ENCODE assay signal across 8 cellular contexts in genomic region chr17:74972107-74972972, GRCh38. TPM values are rescaled to one million over a fixed set of nuclear protein-coding genes. Genes with fewer than 3 reads are reported as not detected.
A peak's percentile ranks its signal among the peaks of the same experiment; 100 is the strongest.
DNase-seq lines count a peak whose midpoint lies in the region; ATAC-seq and TF ChIP-seq lines count a peak whose summit lies in the region.

A gene with protein sequence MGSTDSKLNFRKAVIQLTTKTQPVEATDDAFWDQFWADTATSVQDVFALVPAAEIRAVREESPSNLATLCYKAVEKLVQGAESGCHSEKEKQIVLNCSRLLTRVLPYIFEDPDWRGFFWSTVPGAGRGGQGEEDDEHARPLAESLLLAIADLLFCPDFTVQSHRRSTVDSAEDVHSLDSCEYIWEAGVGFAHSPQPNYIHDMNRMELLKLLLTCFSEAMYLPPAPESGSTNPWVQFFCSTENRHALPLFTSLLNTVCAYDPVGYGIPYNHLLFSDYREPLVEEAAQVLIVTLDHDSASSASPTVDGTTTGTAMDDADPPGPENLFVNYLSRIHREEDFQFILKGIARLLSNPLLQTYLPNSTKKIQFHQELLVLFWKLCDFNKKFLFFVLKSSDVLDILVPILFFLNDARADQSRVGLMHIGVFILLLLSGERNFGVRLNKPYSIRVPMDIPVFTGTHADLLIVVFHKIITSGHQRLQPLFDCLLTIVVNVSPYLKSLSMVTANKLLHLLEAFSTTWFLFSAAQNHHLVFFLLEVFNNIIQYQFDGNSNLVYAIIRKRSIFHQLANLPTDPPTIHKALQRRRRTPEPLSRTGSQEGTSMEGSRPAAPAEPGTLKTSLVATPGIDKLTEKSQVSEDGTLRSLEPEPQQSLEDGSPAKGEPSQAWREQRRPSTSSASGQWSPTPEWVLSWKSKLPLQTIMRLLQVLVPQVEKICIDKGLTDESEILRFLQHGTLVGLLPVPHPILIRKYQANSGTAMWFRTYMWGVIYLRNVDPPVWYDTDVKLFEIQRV (minus strand): TSS chr17:74972759. CDS start chr17:74972656, 103 bp downstream.

- TF ChIP-seq POLR2A in HCT116 (IDR thresholded peaks at IDR 0.05; ENCODE audit: borderline replicate concordance, extremely low read depth, insufficient read depth, insufficient read length), result no peak

- peak within 1 kb of the TSS; percentile 56 for H3K4me3 ChIP-seq in A673 (ENCODE audit: low read depth, low read length, poor library complexity, severe bottlenecking)
- peak within 1 kb of the TSS; percentile 80 to 84 for H3K4me3 ChIP-seq in HCT116 (replicated peaks in 1 of 2; ENCODE audit: low read depth in 1 of 2, low read length in 2 of 2)
- H3K4me3 ChIP-seq in parathyroid adenoma (ENCODE audit: low read depth, low read length), result peak within 1 kb of the TSS; percentile 68
- peak within 1 kb of the TSS; percentile 78 for H3K4me3 ChIP-seq in thoracic aorta

- H3K27me3 ChIP-seq in A673 (replicated peaks; ENCODE audit: insufficient read depth, low read depth, low read length, poor library complexity) (peaks cover 5% of the 10 kb centered on the region), HCT116 (ENCODE audit: insufficient read depth, low read length) (no peaks in the 10 kb centered on the region), parathyroid adenoma (ENCODE audit: control insufficient read depth, insufficient read depth, low read length) (no peaks in the 10 kb centered on the region), thoracic aorta (replicated peaks; ENCODE audit: insufficient read depth) (no peaks in the 10 kb centered on the region)

- TF ChIP-seq RAD21 in HCT116 (IDR thresholded peaks at IDR 0.05; ENCODE audit: low read depth), result no peak

- H2AFZ ChIP-seq in HCT116 (ENCODE audit: low read depth, low read length, poor library complexity, severe bottlenecking), result peak within 1 kb of the TSS; percentile 87
- peak within 1 kb of the TSS; percentile 93 for H2AFZ ChIP-seq in parathyroid adenoma

- BruUV-seq in A673 (replicated peaks; lab: Mats Ljungman, UMichigan) (no TSS peak), HCT116 (replicated peaks; lab: Mats Ljungman, UMichigan) (no TSS peak)

- DNase-seq in A673 (ENCODE audit: low spot score) (peak; percentile 71), HCT116 (ENCODE audit: low read depth, low spot score) (no peak), SHP77 treated with DMSO at 0.1 percent for 48 hours (lab: John Stamatoyannopoulos, UW) (peak; percentile 52), cardiac septum (ENCODE audit: low spot score) (peak; percentile 83), thoracic aorta (ENCODE audit: low spot score) (no peak)
- DNase-seq in activated naive CD4-positive, alpha-beta T cell treated with anti-CD3 and anti-CD28 coated beads, Interleukin-2, amount 50 U/mL, for 72 hours (ENCODE audit: low spot score in 2 of 2), result peak in 1 of 2 donors; percentile 73

- intact Hi-C loops in A673 (cut with micrococcal nuclease; ENCODE audit: unreplicated experiment) (no loop called here), HCT116 (cut with micrococcal nuclease) (no loop called here), cardiac septum (cut with DNase I) (no loop called here)

- no peak within 1 kb of the TSS for H3K27ac ChIP-seq in A673 (ENCODE audit: low read depth, low read length, poor library complexity, severe bottlenecking)
- H3K27ac ChIP-seq in HCT116 (ENCODE audit: low read depth, low read length), result peak within 1 kb of the TSS; percentile 48; the same call in 1 of the 2 replicates
- H3K27ac ChIP-seq in parathyroid adenoma, result peak within 1 kb of the TSS; percentile 15
- no peak within 1 kb of the TSS for H3K27ac ChIP-seq in thoracic aorta

- ATAC-seq in HCT116 (peak; percentile 89), thoracic aorta (ENCODE audit: insufficient number of reproducible peaks, low FRiP score, low read depth) (no peak), GM21576 (IDR thresholded peaks at IDR 0.05; ENCODE audit: unreplicated experiment) (no peak)
- ATAC-seq in activated naive CD4-positive, alpha-beta T cell treated with anti-CD3 and anti-CD28 coated beads, Interleukin-2, amount 50 U/mL, for 72 hours, result peak; percentile 85 to 94

- H3K4me1 ChIP-seq in A673 (ENCODE audit: insufficient read depth, low read length, poor library complexity, severe bottlenecking) (no peaks in the 10 kb centered on the region), HCT116 (ENCODE audit: control insufficient read depth in 1 of 2, insufficient read depth in 2 of 2, low read length in 2 of 2) (peaks cover 36 to 39% of the 10 kb centered on the region in 2 experiments), parathyroid adenoma (peaks cover 3% of the 10 kb centered on the region), thoracic aorta (ENCODE audit: control insufficient read depth in 1 of 2, low read depth in 2 of 2) (peaks cover 0 to 10% of the 10 kb centered on the region in 2 donors)

- H3K27ac Mint-ChIP-seq in activated naive CD4-positive, alpha-beta T cell treated with anti-CD3 and anti-CD28 coated beads, Interleukin-2, amount 50 U/mL, for 72 hours, result no peak within 1 kb of the TSS

- H3K9me3 ChIP-seq in A673 (ENCODE audit: low read depth, low read length, poor library complexity, severe bottlenecking) (no peaks in the 10 kb centered on the region), HCT116 (ENCODE audit: control insufficient read depth in 1 of 2, insufficient read depth in 1 of 2, low read depth in 1 of 2, low read length in 2 of 2) (no peaks in the 10 kb centered on the region), parathyroid adenoma (ENCODE audit: control insufficient read depth, low read length) (no peaks in the 10 kb centered on the region), thoracic aorta (no peaks in the 10 kb centered on the region)

- no peak for TF ChIP-seq CTCF in A673 (conservative IDR thresholded peaks at IDR 0.05; ENCODE audit: low read depth, low read length)
- TF ChIP-seq CTCF in HCT116 (IDR thresholded peaks at IDR 0.05 in 2 of 3, conservative IDR thresholded peaks at IDR 0.05 in 1 of 3; ENCODE audit: borderline replicate concordance in 1 of 3, insufficient read depth in 1 of 3, low read depth in 2 of 3, low read length in 2 of 3), result no peak
- TF ChIP-seq CTCF in parathyroid adenoma (IDR thresholded peaks at IDR 0.05), result no peak
- TF ChIP-seq CTCF in thoracic aorta (IDR thresholded peaks at IDR 0.05), result no peak

- H3K4me2 ChIP-seq in HCT116 (ENCODE audit: low read length) (peak within 1 kb of the TSS; percentile 98), parathyroid adenoma (ENCODE audit: low read length) (peak within 1 kb of the TSS; percentile 88)

- H3K36me3 ChIP-seq in A673 (ENCODE audit: insufficient read depth, low read length, poor library complexity, severe bottlenecking) (no peaks in the 10 kb centered on the region), HCT116 (ENCODE audit: control insufficient read depth in 1 of 2, insufficient read depth in 2 of 2, low read length in 2 of 2) (no peaks in the 10 kb centered on the region), parathyroid adenoma (ENCODE audit: control insufficient read depth, insufficient read depth, low read length) (no peaks in the 10 kb centered on the region), thoracic aorta (no peaks in the 10 kb centered on the region)

- H3K79me2 ChIP-seq in HCT116 (ENCODE audit: insufficient read depth, low read length), result no peaks in the 10 kb centered on the region
- H3K79me2 ChIP-seq in parathyroid adenoma, result peaks cover 6% of the 10 kb centered on the region

- H3K9ac ChIP-seq in HCT116 (ENCODE audit: low read length), result peak within 1 kb of the TSS; percentile 69
- peak within 1 kb of the TSS; percentile 84 for H3K9ac ChIP-seq in parathyroid adenoma

- H4K20me1 ChIP-seq in HCT116 (ENCODE audit: insufficient read depth), result no peaks in the 10 kb centered on the region

- RAD21 ChIA-PET in HCT116 (lab: Charles Lee; ENCODE audit: low non-redundant PET in 1 of 2, low total read pairs in 2 of 2, uncharacterized antibody in 2 of 2, unreplicated experiment in 2 of 2), result interaction anchor here (1.0 kb wide), 2 partner anchors 11 to 19 kb away, joined by 3 read pairs; no protein-coding TSS in a partner anchor

- no peaks in the 10 kb centered on the region for H3K36me3 Mint-ChIP-seq in activated naive CD4-positive, alpha-beta T cell treated with anti-CD3 and anti-CD28 coated beads, Interleukin-2, amount 50 U/mL, for 72 hours

- CTCF ChIA-PET in A673 (lab: Charles Lee) (interaction anchor here (0.6 to 1.2 kb wide), 3 partner anchors 11 to 811 kb away, joined by 3 to 11 read pairs (median 3); partner anchors contain the start of gene CDR2L), HCT116 (lab: Charles Lee) (interaction anchor here (0.8 to 4.5 kb wide), 6 partner anchors 9 to 229 kb away, joined by 3 to 36 read pairs (median 4); no protein-coding TSS in a partner anchor)

- H3K9me3 Mint-ChIP-seq in activated naive CD4-positive, alpha-beta T cell treated with anti-CD3 and anti-CD28 coated beads, Interleukin-2, amount 50 U/mL, for 72 hours, result no peaks in the 10 kb centered on the region

- POLR2A ChIA-PET in A673 (lab: Charles Lee; ENCODE audit: low non-redundant PET) (no interaction called here), HCT116 (lab: Charles Lee) (interaction anchor here (0.8 to 2.2 kb wide), 6 partner anchors 10 to 99 kb away, joined by 3 to 11 read pairs (median 4); partner anchors contain the start of genes CDR2L, FDXR and MRPL58)

- no peaks in the 10 kb centered on the region for H3K9me2 ChIP-seq in HCT116 (ENCODE audit: insufficient read depth)

TF ChIP-seq in HCT116, 20 proteins besides CTCF, POLR2A, EP300 and RAD21 (continues in another document):
- TF ChIP-seq ZBTB33 (IDR thresholded peaks at IDR 0.05; ENCODE audit: extremely low read depth, insufficient replicate concordance, low read length), result no peak
- TF ChIP-seq POLR2AphosphoS5 (IDR thresholded peaks at IDR 0.05; ENCODE audit: low read depth, low read length), result peak; percentile 72
- TF ChIP-seq MAX (IDR thresholded peaks at IDR 0.05), result peak; percentile 51

RNA-seq across cellular contexts. Expression of the gene that starts here (rescaled TPM):
- total RNA-seq in A673 (2021) (1.2 and 2.9 TPM in 2 replicates), HCT116 (2021; ENCODE audit: unreplicated experiment) (43.8 TPM), cardiac septum (9.0 TPM), thoracic aorta (10 to 100 TPM; 14.3 to 14.8 TPM)
- polyA plus RNA-seq in HCT116 (2012), result 37.7 and 58.1 TPM in 2 replicates
- 1 to 10 TPM; 1.6 to 2.8 TPM for total RNA-seq in activated naive CD4-positive, alpha-beta T cell treated with anti-CD3 and anti-CD28 coated beads, Interleukin-2, amount 50 U/mL, for 72 hours

Comparison
In these comparisons a context has a peak if more than half of its experiments do, and no peak if none do; other contexts are left out.
1. DNase-seq: peak in A673 (single experiment), SHP77 treated with DMSO at 0.1 percent for 48 hours (single experiment) and cardiac septum (single experiment); none in HCT116 (single experiment) and thoracic aorta (single experiment).
2. H3K27ac ChIP-seq: peak in HCT116 (single experiment) and parathyroid adenoma (single experiment); none in A673 (single experiment) and thoracic aorta (0 of 2).
3. ATAC-seq: peak in HCT116 (single experiment) and activated naive CD4-positive, alpha-beta T cell treated with anti-CD3 and anti-CD28 coated beads, Interleukin-2, amount 50 U/mL, for 72 hours (2 of 2); none in thoracic aorta (single experiment) and GM21576 (single experiment).
4. Peak in every context shown above with its lines, with median percentiles within 50 percentile points of each other: H3K4me3 ChIP-seq.